In the genomic region with DNA sequence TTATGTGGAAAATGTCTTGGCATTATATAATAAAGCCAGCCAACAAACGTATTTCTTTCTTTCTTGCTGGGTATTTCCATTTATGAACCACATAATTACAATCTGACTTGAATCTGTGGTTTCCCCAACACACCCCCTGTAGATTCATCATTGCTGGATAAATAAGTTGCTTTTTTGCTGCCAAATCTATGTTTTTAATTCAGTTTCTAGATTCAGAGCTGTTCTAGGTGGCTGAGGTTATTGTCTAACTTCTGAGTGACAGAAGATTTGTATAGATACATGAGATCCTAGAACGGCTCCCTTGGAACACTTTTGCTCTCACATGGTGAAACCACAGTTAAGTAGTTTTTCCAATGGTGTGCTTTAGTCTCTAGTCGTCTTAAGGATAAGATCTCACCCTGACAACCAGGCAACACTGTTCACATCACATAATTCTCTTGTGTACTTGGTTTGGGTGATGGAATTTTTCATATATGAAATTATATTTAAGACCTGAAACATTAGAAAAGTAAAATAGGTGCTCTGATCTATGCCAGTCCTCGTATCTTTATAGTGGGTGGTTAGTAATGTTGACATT, we compare ENCODE assay signal across 15 cellular contexts.
DNase-seq lines count a peak whose midpoint lies in the region; ATAC-seq and TF ChIP-seq lines count a peak whose summit lies in the region.
"Had no signal": no experiment of that assay in that cellular context is flagged by ENCODE, and none has a peak within 500 bp of the region (broad histone marks: within the 10 kb centered on the region; RNA-seq: fewer than 3 reads in every experiment).

No MANE protein-coding gene starts in this region.

- CTCF ChIA-PET in A673 (lab: Charles Lee), result no interaction called here
- CTCF ChIA-PET in CD4-positive, alpha-beta T cell (lab: Charles Lee), result no interaction called here

- peaks cover 27% of the 10 kb centered on the region for H3K36me3 Mint-ChIP-seq in CD4-positive, alpha-beta T cell (ENCODE audit: low read depth)
- peaks cover 5% of the 10 kb centered on the region for H3K36me3 Mint-ChIP-seq in activated T-helper 17 cell treated with anti-CD3 and anti-CD28 coated beads, Interleukin-2, amount 50 U/mL, for 72 hours (ENCODE audit: low read depth)
- no peaks in the 10 kb centered on the region for H3K36me3 Mint-ChIP-seq in immature natural killer cell

- peaks cover 23% of the 10 kb centered on the region for H3K4me1 ChIP-seq in A673 (ENCODE audit: insufficient read depth, low read length, poor library complexity, severe bottlenecking)

- no peaks in the 10 kb centered on the region for H3K9me3 Mint-ChIP-seq in CD4-positive, alpha-beta T cell
- no peaks in the 10 kb centered on the region for H3K9me3 Mint-ChIP-seq in activated T-helper 17 cell treated with anti-CD3 and anti-CD28 coated beads, Interleukin-2, amount 50 U/mL, for 72 hours
- H3K9me3 Mint-ChIP-seq in immature natural killer cell, result no peaks in the 10 kb centered on the region
- H3K9me3 Mint-ChIP-seq: H9 had no signal

- intact Hi-C loops in A673 (cut with micrococcal nuclease; ENCODE audit: unreplicated experiment), result no loop called here
- intact Hi-C loops in CD4-positive, alpha-beta T cell (cut with DNase I, micrococcal nuclease), result no loop called here

- POLR2A ChIA-PET in A673 (lab: Charles Lee; ENCODE audit: low non-redundant PET), result no interaction called here
- POLR2A ChIA-PET in CD4-positive, alpha-beta T cell (lab: Charles Lee), result interaction anchor here (0.6 kb wide), 1 partner anchor 325 kb away, joined by 3 read pairs; no protein-coding TSS in a partner anchor

- no peaks in the 10 kb centered on the region for H3K27me3 Mint-ChIP-seq in CD4-positive, alpha-beta T cell
- H3K27me3 Mint-ChIP-seq in activated T-helper 17 cell treated with anti-CD3 and anti-CD28 coated beads, Interleukin-2, amount 50 U/mL, for 72 hours, result no peaks in the 10 kb centered on the region
- H3K27me3 Mint-ChIP-seq in immature natural killer cell (ENCODE audit: low read depth in 3 of 3), result no peaks in the 10 kb centered on the region

- H3K36me3 ChIP-seq in A673 (ENCODE audit: insufficient read depth, low read length, poor library complexity, severe bottlenecking), result no peaks in the 10 kb centered on the region

- no peaks in the 10 kb centered on the region for H3K9me3 ChIP-seq in A673 (ENCODE audit: low read depth, low read length, poor library complexity, severe bottlenecking)
- no peaks in the 10 kb centered on the region for H3K9me3 ChIP-seq in CD4-positive, alpha-beta T cell (ENCODE audit: control insufficient read depth, low read length)

- H3K27ac Mint-ChIP-seq in CD4-positive, alpha-beta T cell, result peak overlapping the region; percentile 34
- H3K27ac Mint-ChIP-seq in activated T-helper 17 cell treated with anti-CD3 and anti-CD28 coated beads, Interleukin-2, amount 50 U/mL, for 72 hours, result peak overlapping the region; percentile 20
- H3K27ac Mint-ChIP-seq in immature natural killer cell, result peak overlapping the region in 4 of 6 donors; percentile 6 to 39 (median 30)
- H3K27ac Mint-ChIP-seq: H9 had no signal

- H3K4me3 ChIP-seq in A673 (ENCODE audit: low read depth, low read length, poor library complexity, severe bottlenecking), result no peak overlapping the region

- no TSS peak for BruUV-seq in A673 (replicated peaks; lab: Mats Ljungman, UMichigan)

- H3K27ac ChIP-seq in A673 (ENCODE audit: low read depth, low read length, poor library complexity, severe bottlenecking), result no peak overlapping the region
- no peak overlapping the region for H3K27ac ChIP-seq in CD4-positive, alpha-beta T cell (ENCODE audit: low read depth, low read length)

- TF ChIP-seq CTCF in A673 (conservative IDR thresholded peaks at IDR 0.05; ENCODE audit: low read depth, low read length), result no peak
- TF ChIP-seq CTCF in CD4-positive, alpha-beta T cell (IDR thresholded peaks at IDR 0.05), result no peak

- ATAC-seq in CD4-positive, alpha-beta T cell (ENCODE audit: poor library complexity), result peak; percentile 21
- ATAC-seq in activated T-helper 17 cell treated with anti-CD3 and anti-CD28 coated beads, Interleukin-2, amount 50 U/mL, for 72 hours (replicated peaks), result peak; percentile 63

- H3K27me3 ChIP-seq in A673 (replicated peaks; ENCODE audit: insufficient read depth, low read depth, low read length, poor library complexity), result no peaks in the 10 kb centered on the region
- H3K27me3 ChIP-seq in CD4-positive, alpha-beta T cell (ENCODE audit: control insufficient read depth, insufficient read depth, low read length), result no peaks in the 10 kb centered on the region

- DNase-seq in A673 (ENCODE audit: low spot score), result peak; percentile 65
- DNase-seq in CD4-positive, alpha-beta T cell, result no peak
- DNase-seq in immature natural killer cell, result no peak
- no peak for DNase-seq in ecto neural progenitor cell (ENCODE audit: low spot score)
- no peak for DNase-seq in stimulated activated CD8-positive, alpha-beta memory T cell treated with anti-CD3 and anti-CD28 coated beads, Interleukin-4, amount 100 ng/mL, for 48 hours
- no peak for DNase-seq in occipital lobe (lab: John Stamatoyannopoulos, UW)
- DNase-seq: DMS 273 treated with DMSO at 0.1 percent for 48 hours, H9, Karpas-422, MM.1S, NCI-H1105, NCI-H187 treated with DMSO at 0.1 percent for 48 hours, NCI-H446 treated with DMSO at 0.1 percent for 48 hours, NCI-H748 treated with DMSO at 0.1 percent for 48 hours had no signal

- H3K4me1 Mint-ChIP-seq in CD4-positive, alpha-beta T cell (ENCODE audit: low read depth), result peaks cover 71% of the 10 kb centered on the region
- peaks cover 27% of the 10 kb centered on the region for H3K4me1 Mint-ChIP-seq in activated T-helper 17 cell treated with anti-CD3 and anti-CD28 coated beads, Interleukin-2, amount 50 U/mL, for 72 hours
- H3K4me1 Mint-ChIP-seq in immature natural killer cell, result peaks cover 26 to 83% of the 10 kb centered on the region in 2 donors

- H3K4me3 Mint-ChIP-seq in CD4-positive, alpha-beta T cell, result no peak overlapping the region
- peak overlapping the region; percentile 6 for H3K4me3 Mint-ChIP-seq in activated T-helper 17 cell treated with anti-CD3 and anti-CD28 coated beads, Interleukin-2, amount 50 U/mL, for 72 hours
- no peak overlapping the region for H3K4me3 Mint-ChIP-seq in immature natural killer cell
- H3K4me3 Mint-ChIP-seq: H9 had no signal
